8 cellular contexts compared by ENCODE assay signal in the genomic region with DNA sequence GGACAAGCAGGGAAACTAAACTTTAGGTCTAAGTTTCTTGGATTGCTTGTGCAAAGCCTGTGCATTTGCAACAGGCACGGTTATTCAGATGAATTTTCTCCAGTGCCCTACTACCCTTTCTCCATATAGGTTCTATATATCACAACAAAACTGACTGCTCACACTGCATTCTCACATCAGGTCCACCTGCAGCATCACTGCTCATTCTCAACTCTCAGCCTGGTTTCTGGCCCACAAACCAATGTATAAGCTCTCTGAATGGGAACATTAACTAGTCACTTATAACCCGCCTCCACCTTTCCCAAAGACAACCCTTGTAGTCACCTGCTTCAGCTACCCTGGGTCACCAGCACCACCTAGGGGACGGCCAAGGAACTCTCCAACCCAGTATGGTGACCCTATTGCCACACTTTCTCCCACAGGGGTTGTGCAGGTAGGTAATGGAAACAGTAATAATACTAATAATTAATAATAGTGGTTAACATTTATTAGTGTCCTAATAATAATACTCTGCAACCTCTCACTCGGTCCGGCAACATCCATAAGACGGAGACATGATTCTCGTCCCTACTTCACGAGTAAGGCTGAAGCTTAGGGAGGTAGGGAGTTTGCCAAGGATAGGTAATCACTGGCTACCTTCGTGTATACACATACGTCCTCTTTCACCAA.
DNase-seq lines count a peak whose midpoint lies in the region; ATAC-seq and TF ChIP-seq lines count a peak whose summit lies in the region.

No MANE protein-coding gene starts in this region.

- TF ChIP-seq CTCF in GM13976 (IDR thresholded peaks at IDR 0.05; ENCODE audit: borderline replicate concordance, control extremely low read depth, extremely low read depth, insufficient read depth, missing control alignments) (peak; percentile 53), SK-N-SH (IDR thresholded peaks at IDR 0.05) (peak; percentile 76), left lung (IDR thresholded peaks at IDR 0.05) (peak; percentile 43 to 52)

- POLR2A ChIA-PET in SK-N-SH (lab: Yijun Ruan, JAX): no interaction called here

- H3K4me1 Mint-ChIP-seq in stimulated activated effector memory CD8-positive, alpha-beta T cell treated with anti-CD3 and anti-CD28 coated beads, Interleukin-12 subunit alpha, Interleukin-12 subunit beta, amount 100 ng/mL, for 72 hours: peaks cover 24% of the 10 kb centered on the region

- in situ Hi-C loops in GM13976 (cut with MboI; ENCODE audit: low sequenced_read_pairs, unreplicated experiment): no loop called here

- H3K9ac ChIP-seq in SK-N-SH: no peak overlapping the region

- H3K4me3 Mint-ChIP-seq in stimulated activated effector memory CD8-positive, alpha-beta T cell treated with anti-CD3 and anti-CD28 coated beads, Interleukin-12 subunit alpha, Interleukin-12 subunit beta, amount 100 ng/mL, for 72 hours: no peak overlapping the region

- no peaks in the 10 kb centered on the region for H3K9me3 Mint-ChIP-seq in stimulated activated effector memory CD8-positive, alpha-beta T cell treated with anti-CD3 and anti-CD28 coated beads, Interleukin-12 subunit alpha, Interleukin-12 subunit beta, amount 100 ng/mL, for 72 hours

- H3K9me2 ChIP-seq in SK-N-SH: no peaks in the 10 kb centered on the region

- no peak overlapping the region for H3K27ac ChIP-seq in SK-N-SH (ENCODE audit: low read depth in 2 of 2, low read length in 1 of 2)
- no peak overlapping the region for H3K27ac ChIP-seq in left lung

- H3K9me3 ChIP-seq in SK-N-SH (no peaks in the 10 kb centered on the region), left lung (no peaks in the 10 kb centered on the region)

- CTCF ChIA-PET in SK-N-SH (lab: Yijun Ruan, JAX): interaction anchor here (0.6 to 5.4 kb wide), 37 partner anchors 8 to 385 kb away, joined by 3 to 39 read pairs (median 5); no protein-coding TSS in a partner anchor

- no peak overlapping the region for H2AFZ ChIP-seq in SK-N-SH (ENCODE audit: low read depth)

- 95% methylated on average over 10 of the region's 10 CpGs for WGBS in SK-N-SH (ENCODE audit: low lambda C conversion rate)

- no peak overlapping the region for H3K27ac Mint-ChIP-seq in stimulated activated effector memory CD8-positive, alpha-beta T cell treated with anti-CD3 and anti-CD28 coated beads, Interleukin-12 subunit alpha, Interleukin-12 subunit beta, amount 100 ng/mL, for 72 hours

- TF ChIP-seq RAD21 in SK-N-SH (IDR thresholded peaks at IDR 0.05; ENCODE audit: low read length): peak; percentile 79

- peaks cover 44 to 59% of the 10 kb centered on the region in 2 experiments for H3K36me3 ChIP-seq in SK-N-SH (replicated peaks in 1 of 2; ENCODE audit: control insufficient read depth in 1 of 2, insufficient read depth in 2 of 2, low read length in 1 of 2)
- H3K36me3 ChIP-seq in left lung: peaks cover 0 to 99% of the 10 kb centered on the region in 2 donors

- H4K20me1 ChIP-seq in SK-N-SH (ENCODE audit: insufficient read depth): no peaks in the 10 kb centered on the region

- no peaks in the 10 kb centered on the region for H3K27me3 ChIP-seq in SK-N-SH (ENCODE audit: insufficient read depth)
- no peaks in the 10 kb centered on the region for H3K27me3 ChIP-seq in left lung

- H3K4me3 ChIP-seq in SK-N-SH (ENCODE audit: low read depth in 2 of 2, low read length in 1 of 2) (no peak overlapping the region), left lung (no peak overlapping the region)

- DNase-seq in AG08396 (ENCODE audit: low spot score): peak; percentile 36
- DNase-seq in GM13976 (ENCODE audit: low spot score): peak; percentile 51
- DNase-seq in SK-N-SH: peak; percentile 67
- peak; percentile 24 for DNase-seq in amniotic epithelial cell (ENCODE audit: low read depth)
- no peak for DNase-seq in left lung
- DNase-seq in stimulated activated effector memory CD8-positive, alpha-beta T cell treated with anti-CD3 and anti-CD28 coated beads, Interleukin-12 subunit alpha, Interleukin-12 subunit beta, amount 100 ng/mL, for 72 hours (ENCODE audit: low spot score in 2 of 2): peak; percentile 19 to 73

- peak; percentile 56 for ATAC-seq in HG03521 (IDR thresholded peaks at IDR 0.05; ENCODE audit: unreplicated experiment)
- peak; percentile 89 for ATAC-seq in left lung
- ATAC-seq in stimulated activated effector memory CD8-positive, alpha-beta T cell treated with anti-CD3 and anti-CD28 coated beads, Interleukin-12 subunit alpha, Interleukin-12 subunit beta, amount 100 ng/mL, for 72 hours: peak; percentile 76
- no peak for ATAC-seq in HG03571 (IDR thresholded peaks at IDR 0.05; ENCODE audit: unreplicated experiment)

- no peaks in the 10 kb centered on the region for H3K79me2 ChIP-seq in SK-N-SH (ENCODE audit: insufficient read depth)

- H3K36me3 Mint-ChIP-seq in stimulated activated effector memory CD8-positive, alpha-beta T cell treated with anti-CD3 and anti-CD28 coated beads, Interleukin-12 subunit alpha, Interleukin-12 subunit beta, amount 100 ng/mL, for 72 hours: peaks cover 77% of the 10 kb centered on the region

- H3K4me1 ChIP-seq in SK-N-SH (ENCODE audit: control insufficient read depth in 1 of 2, insufficient read depth in 2 of 2, low read depth in 1 of 2, low read length in 1 of 2) (no peaks in the 10 kb centered on the region), left lung (peaks cover 5 to 7% of the 10 kb centered on the region in 2 donors)

- TF ChIP-seq EP300 in SK-N-SH (IDR thresholded peaks at IDR 0.05; ENCODE audit: borderline replicate concordance in 1 of 2, low read depth in 1 of 2, low read length in 1 of 2): no peak

- intact Hi-C loops in left lung (cut with DNase I): no loop called here

- peaks cover 11% of the 10 kb centered on the region for H3F3A ChIP-seq in SK-N-SH (replicated peaks; ENCODE audit: insufficient read depth)

- H3K4me2 ChIP-seq in SK-N-SH: no peak overlapping the region

TF ChIP-seq in SK-N-SH, 30 proteins besides CTCF, POLR2A, EP300 and RAD21:
- no peak for TF ChIP-seq ELF1 (IDR thresholded peaks at IDR 0.05)
- TF ChIP-seq, protein P1, sequence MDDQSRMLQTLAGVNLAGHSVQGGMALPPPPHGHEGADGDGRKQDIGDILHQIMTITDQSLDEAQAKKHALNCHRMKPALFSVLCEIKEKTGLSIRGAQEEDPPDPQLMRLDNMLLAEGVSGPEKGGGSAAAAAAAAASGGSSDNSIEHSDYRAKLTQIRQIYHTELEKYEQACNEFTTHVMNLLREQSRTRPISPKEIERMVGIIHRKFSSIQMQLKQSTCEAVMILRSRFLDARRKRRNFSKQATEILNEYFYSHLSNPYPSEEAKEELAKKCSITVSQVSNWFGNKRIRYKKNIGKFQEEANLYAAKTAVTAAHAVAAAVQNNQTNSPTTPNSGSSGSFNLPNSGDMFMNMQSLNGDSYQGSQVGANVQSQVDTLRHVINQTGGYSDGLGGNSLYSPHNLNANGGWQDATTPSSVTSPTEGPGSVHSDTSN (IDR thresholded peaks at IDR 0.05): no peak
- TF ChIP-seq, protein P2, sequence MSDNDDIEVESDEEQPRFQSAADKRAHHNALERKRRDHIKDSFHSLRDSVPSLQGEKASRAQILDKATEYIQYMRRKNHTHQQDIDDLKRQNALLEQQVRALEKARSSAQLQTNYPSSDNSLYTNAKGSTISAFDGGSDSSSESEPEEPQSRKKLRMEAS (IDR thresholded peaks at IDR 0.05; ENCODE audit: low read depth): no peak
- TF ChIP-seq POLR2AphosphoS5 (IDR thresholded peaks at IDR 0.05; ENCODE audit: low read depth, low read length): no peak
- no peak for TF ChIP-seq MEF2A (IDR thresholded peaks at IDR 0.05; ENCODE audit: borderline replicate concordance, low read depth)
- no peak for TF ChIP-seq TCF12 (IDR thresholded peaks at IDR 0.05)
- no peak for TF ChIP-seq MXI1 (IDR thresholded peaks at IDR 0.05; ENCODE audit: low read depth, low read length)
- no peak for TF ChIP-seq FOSL2 (IDR thresholded peaks at IDR 0.05; ENCODE audit: borderline replicate concordance, low read depth)
- no peak for TF ChIP-seq SIN3A (IDR thresholded peaks at IDR 0.05; ENCODE audit: borderline replicate concordance, low read depth, low read length)
- TF ChIP-seq RCOR1 (IDR thresholded peaks at IDR 0.05; ENCODE audit: low read length): no peak
- TF ChIP-seq NRF1 (IDR thresholded peaks at IDR 0.05; ENCODE audit: low read depth, low read length): no peak

Comparison
In these comparisons a context has a peak if more than half of its experiments do, and no peak if none do; other contexts are left out.
1. DNase-seq: peak in AG08396 (single experiment), GM13976 (single experiment), SK-N-SH (single experiment), amniotic epithelial cell (single experiment) and stimulated activated effector memory CD8-positive, alpha-beta T cell treated with anti-CD3 and anti-CD28 coated beads, Interleukin-12 subunit alpha, Interleukin-12 subunit beta, amount 100 ng/mL, for 72 hours (2 of 2); none in left lung (0 of 2).
2. Peak in every context shown above with its lines, with median percentiles within 50 percentile points of each other: CTCF ChIP-seq.